32 cellular contexts compared by ENCODE assay signal in genomic region chr5:33999986-34000385, GRCh38. TPM values are rescaled to one million over a fixed set of nuclear protein-coding genes. Genes with fewer than 3 reads are reported as not detected.
DNase-seq lines count a peak whose midpoint lies in the region; ATAC-seq and TF ChIP-seq lines count a peak whose summit lies in the region.
"Had no signal": no experiment of that assay in that cellular context is flagged by ENCODE, and none has a peak within 500 bp of the region (broad histone marks: within the 10 kb centered on the region; RNA-seq: fewer than 3 reads in every experiment).

No MANE protein-coding gene starts in this region.

- peaks cover 6% of the 10 kb centered on the region for H3K4me1 ChIP-seq in right cardiac atrium (ENCODE audit: control insufficient read depth, insufficient read depth, low read length)
- H3K4me1 ChIP-seq in heart right ventricle = peaks cover 0 to 21% (median 0%) of the 10 kb centered on the region in 9 donors
- H3K4me1 ChIP-seq in mesendoderm (ENCODE audit: control insufficient read depth, low read depth, low read length) = no peaks in the 10 kb centered on the region
- peaks cover 3% of the 10 kb centered on the region for H3K4me1 ChIP-seq in testis
- H3K4me1 ChIP-seq: HAP-1 had no signal

- peaks cover 0 to 61% (median 9%) of the 10 kb centered on the region in 9 donors for H3K36me3 ChIP-seq in heart right ventricle
- no peaks in the 10 kb centered on the region for H3K36me3 ChIP-seq in mesendoderm (ENCODE audit: control insufficient read depth, insufficient read depth, low read length)
- no peaks in the 10 kb centered on the region for H3K36me3 ChIP-seq in testis (ENCODE audit: low read depth, missing control alignments)
- H3K36me3 ChIP-seq: HAP-1, SJCRH30 had no signal

- TF ChIP-seq CTCF in heart right ventricle (IDR thresholded peaks at IDR 0.05) = no peak
- no peak for TF ChIP-seq CTCF in VCaP (conservative IDR thresholded peaks at IDR 0.05)
- no peak for TF ChIP-seq CTCF in testis (IDR thresholded peaks at IDR 0.05)

- no peaks in the 10 kb centered on the region for H3K79me2 ChIP-seq in mesendoderm (ENCODE audit: control insufficient read depth, insufficient read depth, low read length)

- H3K18ac ChIP-seq in mesendoderm (ENCODE audit: low read length) = no peak overlapping the region

- no peak overlapping the region for H3K56ac ChIP-seq in mesendoderm (ENCODE audit: low read length)

- DNase-seq in right cardiac atrium (no peak), heart right ventricle (no peak), mesendoderm (peak; percentile 12), testis (no peak), HUDEP-2 (lab: John Stamatoyannopoulos, UW; ENCODE audit: unreplicated experiment in 76 of 76) (no peak)
- DNase-seq: Caco-2; CD8-positive, alpha-beta T cell; DMS 273 treated with DMSO at 0.1 percent for 48 hours; DMS79; EL; GDM1; HFFc6; KBM-7; MV-4-11; NCI-H1105; NCI-H1436 treated with DMSO at 0.1 percent for 48 hours; NCI-H187 treated with DMSO at 0.1 percent for 48 hours; NCI-H2107; NCI-H446 treated with DMSO at 0.1 percent for 48 hours; NCI-H748 treated with DMSO at 0.1 percent for 48 hours; NK-92 treated with Interleukin-12 subunit alpha and Interleukin-12 subunit beta, amount 100 ng/mL, for 24 hours; PC-9; SJCRH30 had no signal

- H3K23ac ChIP-seq in mesendoderm (ENCODE audit: low read length) = no peak overlapping the region

- TF ChIP-seq POLR2A in testis (IDR thresholded peaks at IDR 0.05) = no peak

- no peak overlapping the region for H3K4ac ChIP-seq in mesendoderm (ENCODE audit: low read depth, low read length)

- no peak overlapping the region for H4K8ac ChIP-seq in mesendoderm (ENCODE audit: low read depth, low read length)

- WGBS in right cardiac atrium = 88% methylated on average over 4 of the region's 4 CpGs
- WGBS in heart right ventricle, 2 donors = 97% methylated on average over 4 of the region's 4 CpGs
- WGBS in mesendoderm (ENCODE audit: extremely low coverage, insufficient coverage, low lambda C conversion rate) = no CpG with 5 or more reads among the region's 4 CpGs
- WGBS in testis, 2 donors = 86 to 88% methylated on average over 4 of the region's 4 CpGs

- peak overlapping the region; percentile 56 for H3K27ac ChIP-seq in right cardiac atrium (ENCODE audit: low read length)
- no peak overlapping the region for H3K27ac ChIP-seq in heart right ventricle
- peak overlapping the region; percentile 62 for H3K27ac ChIP-seq in VCaP
- H3K27ac ChIP-seq in mesendoderm (ENCODE audit: low read depth, low read length) = no peak overlapping the region
- no peak overlapping the region for H3K27ac ChIP-seq in testis
- H3K27ac ChIP-seq: C4-2B, HL-60, PC-9 had no signal

- H3K4me3 ChIP-seq in right cardiac atrium (ENCODE audit: low read length) (no peak overlapping the region), heart right ventricle (no peak overlapping the region), mesendoderm (ENCODE audit: low read length) (no peak overlapping the region), testis (no peak overlapping the region)
- H3K4me3 ChIP-seq: GM23338, HAP-1, PC-9, SJCRH30 had no signal

- H2BK15ac ChIP-seq in mesendoderm (replicated peaks; ENCODE audit: low read depth) = no peak overlapping the region

- no peaks in the 10 kb centered on the region for H3K79me1 ChIP-seq in mesendoderm (ENCODE audit: low read length)

- H3K9ac ChIP-seq in mesendoderm (ENCODE audit: low read length) = no peak overlapping the region

- H3K4me2 ChIP-seq in mesendoderm (ENCODE audit: low read length) = no peak overlapping the region
- H3K4me2 ChIP-seq: GM23338, PC-9 had no signal

- no peak overlapping the region for H2BK5ac ChIP-seq in mesendoderm (ENCODE audit: low read length)

- no peak overlapping the region for H4K5ac ChIP-seq in mesendoderm (ENCODE audit: low read length)

- ATAC-seq in right cardiac atrium = no peak
- ATAC-seq in heart right ventricle = no peak
- ATAC-seq in HG02970 (IDR thresholded peaks at IDR 0.05; ENCODE audit: low FRiP score, unreplicated experiment) = no peak
- ATAC-seq: CD8-positive, alpha-beta T cell; GM23338; Right ventricle myocardium inferior had no signal

- peak overlapping the region; percentile 21 for H2BK120ac ChIP-seq in mesendoderm (ENCODE audit: low read depth, low read length)

- peaks cover 2% of the 10 kb centered on the region for H3K9me3 ChIP-seq in right cardiac atrium (ENCODE audit: control insufficient read depth, low read length)
- H3K9me3 ChIP-seq in heart right ventricle = no peaks in the 10 kb centered on the region
- H3K9me3 ChIP-seq in testis = no peaks in the 10 kb centered on the region
- H3K9me3 ChIP-seq: Caco-2, HAP-1, SJCRH30 had no signal

- intact Hi-C loops in right cardiac atrium (cut with DNase I) = loop anchor here in 2 of 4 donors (10.0 kb wide), 1 partner anchor 465 kb away; no protein-coding TSS in a partner anchor
- intact Hi-C loops in heart right ventricle (cut with DNase I) = loop anchor here in 8 of 10 donors (2.0 to 10.0 kb wide), 4 partner anchors 462 to 467 kb away; no protein-coding TSS in a partner anchor
- intact Hi-C loops in testis (cut with DNase I; ENCODE audit: low total_unique reads) = no loop called here

- no peak overlapping the region for H2AK5ac ChIP-seq in mesendoderm (ENCODE audit: low read length)

- H3K27me3 ChIP-seq in right cardiac atrium (ENCODE audit: control insufficient read depth, insufficient read depth) (no peaks in the 10 kb centered on the region), heart right ventricle (no peaks in the 10 kb centered on the region), mesendoderm (ENCODE audit: insufficient read depth, low read length, poor library complexity) (no peaks in the 10 kb centered on the region), testis (no peaks in the 10 kb centered on the region)
- H3K27me3 ChIP-seq: SJCRH30 had no signal

RNA-seq across cellular contexts. Expression of gene AMACR, which starts 7.9 kb away (rescaled TPM):
- 10 to 100 TPM in 3 of 4 donors, 1 to 10 TPM in 1; 6.2 to 19.1 (median 11.1) TPM for total RNA-seq in right cardiac atrium
- 14.6 TPM for polyA plus RNA-seq in right cardiac atrium
- total RNA-seq in heart right ventricle = 10 to 100 TPM in 3 of 10 donors, 1 to 10 TPM in 7; 5.3 to 16.2 (median 9.2) TPM
- 1 to 10 TPM; 3.0 to 4.3 TPM for polyA plus RNA-seq in heart right ventricle
- polyA plus RNA-seq in mesendoderm (2013, experiment 1 of 2) = 7.1 TPM
- polyA plus RNA-seq in mesendoderm (2013, experiment 2 of 2) = 7.5 TPM
- 10 to 100 TPM in 1 of 2 donors, 1 to 10 TPM in 1; 6.9 to 12.6 TPM for total RNA-seq in testis
- polyA plus RNA-seq in testis (ENCODE audit: insufficient read depth, low read depth, low replicate concordance) = 12.1 TPM

RNA-seq across cellular contexts. Expression of gene SLC45A2, which starts 15.5 kb away (rescaled TPM):
- total RNA-seq in right cardiac atrium (under 1 TPM in 1 of 4 donors, not detected in 3; 0.32 TPM), heart right ventricle (under 1 TPM in 3 of 10 donors, not detected in 7; 0.09 to 0.15 (median 0.11) TPM), testis (1 to 10 TPM in 1 of 2 donors, under 1 TPM in 1; 0.93 to 1.6 TPM)
- polyA plus RNA-seq in right cardiac atrium (0.70 TPM), heart right ventricle (not detected), testis (ENCODE audit: insufficient read depth, low read depth, low replicate concordance) (2.0 TPM)
- polyA plus RNA-seq in mesendoderm (2013, experiment 1 of 2) = 0.03 TPM
- polyA plus RNA-seq in mesendoderm (2013, experiment 2 of 2) = not detected
- total RNA-seq: CD8-positive, alpha-beta T cell; GM23338; HFFc6; LHCN-M2; MCF 10A; Right ventricle myocardium inferior; SJCRH30 had no signal
- polyA plus RNA-seq: GM23338 had no signal

RNA-seq across cellular contexts. Expression of gene C1QTNF3, which starts 43.0 kb away (rescaled TPM):
- total RNA-seq in right cardiac atrium = 1 to 10 TPM; 1.5 to 3.3 (median 2.3) TPM
- 4.3 TPM for polyA plus RNA-seq in right cardiac atrium
- 1 to 10 TPM in 8 of 10 donors, under 1 TPM in 2; 0.56 to 3.2 (median 1.3) TPM for total RNA-seq in heart right ventricle
- 1 to 10 TPM in 1 of 2 donors, under 1 TPM in 1; 0.51 to 6.3 TPM for polyA plus RNA-seq in heart right ventricle
- polyA plus RNA-seq in mesendoderm (2013, experiment 1 of 2) = 0.29 TPM
- 0.36 TPM for polyA plus RNA-seq in mesendoderm (2013, experiment 2 of 2)
- total RNA-seq in testis = 10 to 100 TPM; 14.1 to 27.1 TPM
- 31.3 TPM for polyA plus RNA-seq in testis (ENCODE audit: insufficient read depth, low read depth, low replicate concordance)

Comparison
In these comparisons a context has a peak if more than half of its experiments do, and no peak if none do; other contexts are left out.
1. H3K27ac ChIP-seq: peak in right cardiac atrium (single experiment) and VCaP (single experiment); none in heart right ventricle (0 of 10), mesendoderm (single experiment) and testis (0 of 2).